In the genomic region with DNA sequence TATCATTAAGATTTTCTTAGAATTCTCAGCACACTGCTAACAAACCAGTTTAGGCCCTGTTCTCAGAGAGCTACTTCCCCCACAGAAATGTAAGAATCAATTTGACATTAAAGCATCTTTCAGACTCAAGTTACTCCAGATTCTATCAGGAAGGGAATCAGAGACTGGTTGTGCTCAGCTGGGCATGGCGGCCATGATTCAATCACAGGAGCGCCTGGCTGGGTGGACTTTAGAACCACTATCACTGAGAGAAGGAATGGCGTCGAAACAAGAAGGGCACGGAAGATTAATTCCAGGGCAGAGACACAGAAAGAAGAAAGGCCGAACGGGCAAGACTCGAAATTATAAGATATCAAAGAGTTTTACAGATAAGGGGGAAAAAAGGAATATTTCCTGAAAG, we compare ENCODE assay signal across 31 cellular contexts. TPM values are rescaled to one million over a fixed set of nuclear protein-coding genes. Genes with fewer than 3 reads are reported as not detected.
DNase-seq lines count a peak whose midpoint lies in the region; ATAC-seq, FAIRE-seq and TF ChIP-seq lines count a peak whose summit lies in the region.
"Had no signal": no experiment of that assay in that cellular context is flagged by ENCODE, and none has a peak within 500 bp of the region (broad histone marks: within the 10 kb centered on the region; RNA-seq: fewer than 3 reads in every experiment).

No MANE protein-coding gene starts in this region.

- H3K4me1 Mint-ChIP-seq in activated naive CD4-positive, alpha-beta T cell treated with anti-CD3 and anti-CD28 coated beads, Interleukin-2, amount 10 ng/mL, durations not matched to agents 7 days and 5 days = peaks cover 33% of the 10 kb centered on the region

- intact Hi-C loops in kidney (cut with DNase I) = no loop called here
- intact Hi-C loops in psoas muscle (cut with DNase I) = no loop called here

- H3K4me3 ChIP-seq in BE2C (ENCODE audit: low read depth, low read length) = peak overlapping the region; percentile 32
- H3K4me3 ChIP-seq in kidney (ENCODE audit: low read length in 2 of 2) = peak overlapping the region in 1 of 2 donors; percentile 10
- no peak overlapping the region for H3K4me3 ChIP-seq in psoas muscle
- H3K4me3 ChIP-seq: gastroesophageal sphincter, MG63, PC-9, suprapubic skin, upper lobe of left lung had no signal

- ATAC-seq in psoas muscle (no peak), HG03354 (IDR thresholded peaks at IDR 0.05; ENCODE audit: poor library complexity, severe bottlenecking, unreplicated experiment) (no peak)
- ATAC-seq: activated CD8-positive, alpha-beta T cell treated with anti-CD3 and anti-CD28 coated beads for 36 hours; activated naive CD4-positive, alpha-beta T cell treated with anti-CD3 and anti-CD28 coated beads, Interleukin-2, amount 50 U/mL, for 72 hours; gastroesophageal sphincter; naive thymus-derived CD4-positive, alpha-beta T cell had no signal

- H3K27ac ChIP-seq in kidney (ENCODE audit: low read depth in 2 of 2, low read length in 2 of 2) (peak overlapping the region; percentile 24 to 53), psoas muscle (peak overlapping the region; percentile 71)
- H3K27ac ChIP-seq: brain microvascular endothelial cell, PC-9, suprapubic skin, upper lobe of left lung had no signal

- 84 to 94% (median 86%) methylated on average over 8 of the region's 8 CpGs for WGBS in psoas muscle, 3 donors

- H3K4me3 Mint-ChIP-seq in activated naive CD4-positive, alpha-beta T cell treated with anti-CD3 and anti-CD28 coated beads, Interleukin-2, amount 10 ng/mL, durations not matched to agents 7 days and 5 days = no peak overlapping the region
- H3K4me3 Mint-ChIP-seq: activated CD8-positive, alpha-beta T cell treated with anti-CD3 and anti-CD28 coated beads for 36 hours; CD4-positive, alpha-beta T cell; mesothelial cell of epicardium had no signal

- TF ChIP-seq CTCF in BE2C (IDR thresholded peaks at IDR 0.05; ENCODE audit: low read depth, low read length) (no peak), kidney (IDR thresholded peaks at IDR 0.05; ENCODE audit: borderline replicate concordance, extremely low read depth, insufficient read depth) (no peak), psoas muscle (IDR thresholded peaks at IDR 0.05) (no peak)

- peaks cover 16% of the 10 kb centered on the region for H3K36me3 Mint-ChIP-seq in activated naive CD4-positive, alpha-beta T cell treated with anti-CD3 and anti-CD28 coated beads, Interleukin-2, amount 10 ng/mL, durations not matched to agents 7 days and 5 days
- H3K36me3 Mint-ChIP-seq: mesothelial cell of epicardium had no signal

- FAIRE-seq in RCC 7860 (lab: Jason Lieb, UNC) = peak; percentile 55
- FAIRE-seq in kidney (lab: Jason Lieb, UNC) = no peak
- FAIRE-seq: A204.1, endothelial cell of umbilical vein, HTR-8/SVneo had no signal

- CTCF ChIA-PET in activated naive CD4-positive, alpha-beta T cell treated with anti-CD3 and anti-CD28 coated beads, Interleukin-2, amount 10 ng/mL, durations not matched to agents 7 days and 5 days (lab: Charles Lee) = interaction anchor here (1.1 kb wide), 1 partner anchor 291 kb away, joined by 3 read pairs; no protein-coding TSS in a partner anchor

- no peaks in the 10 kb centered on the region for H3K9me3 Mint-ChIP-seq in activated naive CD4-positive, alpha-beta T cell treated with anti-CD3 and anti-CD28 coated beads, Interleukin-2, amount 10 ng/mL, durations not matched to agents 7 days and 5 days
- H3K9me3 Mint-ChIP-seq: activated CD8-positive, alpha-beta T cell treated with anti-CD3 and anti-CD28 coated beads for 36 hours; activated naive CD4-positive, alpha-beta T cell treated with anti-CD3 and anti-CD28 coated beads, Interleukin-2, amount 50 U/mL, for 72 hours; CD4-positive, alpha-beta T cell; mesothelial cell of epicardium; naive thymus-derived CD4-positive, alpha-beta T cell had no signal

- no peaks in the 10 kb centered on the region; the same call in 1 of the 2 replicates for H3K9me3 ChIP-seq in BE2C
- H3K9me3 ChIP-seq in kidney (ENCODE audit: control insufficient read depth in 1 of 2, low read length in 2 of 2) = no peaks in the 10 kb centered on the region
- H3K9me3 ChIP-seq in psoas muscle = no peaks in the 10 kb centered on the region
- H3K9me3 ChIP-seq: gastroesophageal sphincter, MG63, suprapubic skin, upper lobe of left lung had no signal

- H3K36me3 ChIP-seq in BE2C = no peaks in the 10 kb centered on the region
- no peaks in the 10 kb centered on the region for H3K36me3 ChIP-seq in kidney (ENCODE audit: control insufficient read depth in 1 of 2, insufficient read depth in 2 of 2, low read length in 2 of 2)
- H3K36me3 ChIP-seq in psoas muscle (ENCODE audit: insufficient read depth in 1 of 2, low read depth in 1 of 2) = no peaks in the 10 kb centered on the region
- H3K36me3 ChIP-seq: brain microvascular endothelial cell, gastroesophageal sphincter, MG63, suprapubic skin, upper lobe of left lung had no signal

- H3K4me1 ChIP-seq in BE2C (peaks cover 17% of the 10 kb centered on the region), kidney (ENCODE audit: control insufficient read depth in 1 of 2, insufficient read depth in 1 of 2, low read depth in 1 of 2, low read length in 2 of 2) (peaks cover 6% of the 10 kb centered on the region in 2 donors), psoas muscle (peaks cover 45% of the 10 kb centered on the region)

- no peaks in the 10 kb centered on the region for H3K27me3 Mint-ChIP-seq in activated naive CD4-positive, alpha-beta T cell treated with anti-CD3 and anti-CD28 coated beads, Interleukin-2, amount 10 ng/mL, durations not matched to agents 7 days and 5 days
- H3K27me3 Mint-ChIP-seq: activated CD8-positive, alpha-beta T cell treated with anti-CD3 and anti-CD28 coated beads for 36 hours; CD4-positive, alpha-beta T cell; naive thymus-derived CD4-positive, alpha-beta T cell had no signal

- DNase-seq in BE2C (peak; percentile 70), RCC 7860 (ENCODE audit: low spot score) (peak; percentile 38), kidney (no peak), psoas muscle (no peak), NCI-H526 (lab: John Stamatoyannopoulos, UW) (no peak), globus pallidus (ENCODE audit: low spot score) (no peak)
- DNase-seq in activated naive CD4-positive, alpha-beta T cell treated with anti-CD3 and anti-CD28 coated beads, Interleukin-2, amount 10 ng/mL, durations not matched to agents 7 days and 5 days = no peak
- DNase-seq: activated CD4-positive, alpha-beta T cell treated with anti-CD3 and anti-CD28 coated beads for 1 hour; activated CD8-positive, alpha-beta T cell treated with anti-CD3 and anti-CD28 coated beads for 36 hours; brain microvascular endothelial cell; CD4-positive, alpha-beta T cell; GOT3; KG1; MG63; naive thymus-derived CD4-positive, alpha-beta T cell; NCI-H1105 treated with DMSO at 0.1 percent for 48 hours; NCI-H2029 treated with DMSO at 0.1 percent for 48 hours; NCI-H526 treated with DMSO at 0.1 percent for 48 hours; PC-9; SHP77; stimulated activated naive CD4-positive, alpha-beta T cell; SW 1271; upper lobe of left lung had no signal

- H3K27ac Mint-ChIP-seq in activated naive CD4-positive, alpha-beta T cell treated with anti-CD3 and anti-CD28 coated beads, Interleukin-2, amount 10 ng/mL, durations not matched to agents 7 days and 5 days = no peak overlapping the region
- H3K27ac Mint-ChIP-seq: activated CD8-positive, alpha-beta T cell treated with anti-CD3 and anti-CD28 coated beads for 36 hours; activated naive CD4-positive, alpha-beta T cell treated with anti-CD3 and anti-CD28 coated beads, Interleukin-2, amount 50 U/mL, for 72 hours; CD4-positive, alpha-beta T cell; mesothelial cell of epicardium had no signal

- no peak overlapping the region for H3K9ac ChIP-seq in kidney (ENCODE audit: low read length in 2 of 2)

- no peaks in the 10 kb centered on the region for H3K27me3 ChIP-seq in BE2C
- no peaks in the 10 kb centered on the region for H3K27me3 ChIP-seq in psoas muscle (ENCODE audit: insufficient read depth in 3 of 3, low read length in 2 of 3)
- H3K27me3 ChIP-seq: brain microvascular endothelial cell, gastroesophageal sphincter, suprapubic skin had no signal

RNA-seq across cellular contexts. Expression of a gene that starts 6.2 kb away (rescaled TPM):
- polyA plus RNA-seq in BE2C (2012; ENCODE audit: insufficient read depth, insufficient read length, low read depth) = 25.4 TPM
- total RNA-seq in kidney (48.9 TPM), psoas muscle (10 to 100 TPM; 12.5 to 32.4 (median 24.8) TPM)
- polyA plus RNA-seq in kidney (ENCODE audit: insufficient read depth, low read depth, low replicate concordance) (3.6 TPM), psoas muscle (10 to 100 TPM in 2 of 3 donors, 1 to 10 TPM in 1; 9.9 to 11.0 (median 10.9) TPM)

Comparison
In these comparisons a context has a peak if more than half of its experiments do, and no peak if none do; other contexts are left out.
1. DNase-seq: peak in BE2C (single experiment) and RCC 7860 (single experiment); none in kidney (single experiment), psoas muscle (0 of 2), NCI-H526 (0 of 2), globus pallidus (single experiment) and activated naive CD4-positive, alpha-beta T cell treated with anti-CD3 and anti-CD28 coated beads, Interleukin-2, amount 10 ng/mL, durations not matched to agents 7 days and 5 days (single experiment).